ENCODE assay signal across 22 cellular contexts in the genomic region with DNA sequence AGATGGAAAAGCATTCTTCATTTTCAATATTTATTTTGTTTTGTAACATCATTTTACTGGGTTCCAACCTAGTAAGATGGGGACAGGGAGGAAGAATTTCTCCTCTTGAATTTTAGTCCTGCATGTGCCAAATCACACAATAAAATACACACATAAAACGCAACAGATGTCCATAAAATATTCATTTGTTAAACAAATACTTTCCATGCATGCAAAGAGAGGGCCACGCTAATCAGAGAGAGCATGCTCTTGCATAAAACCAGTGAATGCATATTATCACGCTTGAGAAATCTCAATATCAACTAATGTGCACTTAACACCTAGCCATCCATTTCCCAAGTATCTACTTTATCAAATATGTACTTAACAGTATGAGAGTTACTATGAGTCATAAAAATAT.
"Had no signal": no experiment of that assay in that cellular context is flagged by ENCODE, and none has a peak within 500 bp of the region (broad histone marks: within the 10 kb centered on the region; RNA-seq: fewer than 3 reads in every experiment).

No MANE protein-coding gene starts in this region.

- H3K36me3 Mint-ChIP-seq: activated CD4-positive, alpha-beta memory T cell treated with anti-CD3 and anti-CD28 coated beads for 36 hours; activated CD8-positive, alpha-beta memory T cell treated with anti-CD3 and anti-CD28 coated beads, Interleukin-2, amount 10 ng/mL, durations not matched to agents 7 days and 5 days; activated naive CD8-positive, alpha-beta T cell treated with anti-CD3 and anti-CD28 coated beads, Interleukin-2, amount 10 ng/mL, durations not matched to agents 7 days and 5 days had no signal

- H3K27me3 Mint-ChIP-seq: activated B cell treated with CpG ODN at 0.5 μM for 24 hours; activated CD4-positive, alpha-beta memory T cell treated with anti-CD3 and anti-CD28 coated beads for 36 hours; activated CD8-positive, alpha-beta memory T cell treated with anti-CD3 and anti-CD28 coated beads, Interleukin-2, amount 10 ng/mL, durations not matched to agents 7 days and 5 days; activated naive CD8-positive, alpha-beta T cell treated with anti-CD3 and anti-CD28 coated beads, Interleukin-2, amount 10 ng/mL, durations not matched to agents 7 days and 5 days; effector memory CD8-positive, alpha-beta T cell had no signal

- ATAC-seq: activated CD8-positive, alpha-beta memory T cell treated with anti-CD3 and anti-CD28 coated beads, Interleukin-2, amount 10 ng/mL, durations not matched to agents 7 days and 5 days; body of pancreas; effector memory CD8-positive, alpha-beta T cell; left lobe of liver; stimulated activated naive CD8-positive, alpha-beta T cell treated with anti-CD3 and anti-CD28 coated beads, Interleukin-15, amount 100 ng/mL, for 72 hours had no signal

- H3K4me1 Mint-ChIP-seq: activated B cell treated with CpG ODN at 0.5 μM for 24 hours; activated CD8-positive, alpha-beta memory T cell treated with anti-CD3 and anti-CD28 coated beads, Interleukin-2, amount 10 ng/mL, durations not matched to agents 7 days and 5 days; activated naive CD8-positive, alpha-beta T cell treated with anti-CD3 and anti-CD28 coated beads, Interleukin-2, amount 10 ng/mL, durations not matched to agents 7 days and 5 days; stimulated activated naive CD8-positive, alpha-beta T cell treated with anti-CD3 and anti-CD28 coated beads, Interleukin-15, amount 100 ng/mL, for 72 hours had no signal

- H3K4me3 ChIP-seq: body of pancreas, right atrium auricular region, suprapubic skin had no signal

- H3K36me3 ChIP-seq: right atrium auricular region, suprapubic skin had no signal

- DNase-seq: activated B cell treated with CpG ODN at 0.5 μM for 24 hours; activated CD4-positive, alpha-beta memory T cell treated with anti-CD3 and anti-CD28 coated beads for 36 hours; activated CD4-positive, alpha-beta T cell treated with anti-CD3 and anti-CD28 coated beads for 4 hours; activated CD8-positive, alpha-beta memory T cell treated with anti-CD3 and anti-CD28 coated beads, Interleukin-2, amount 10 ng/mL, durations not matched to agents 7 days and 5 days; activated naive CD8-positive, alpha-beta T cell treated with anti-CD3 and anti-CD28 coated beads, Interleukin-2, amount 10 ng/mL, durations not matched to agents 7 days and 5 days; amygdala; body of pancreas; effector memory CD8-positive, alpha-beta T cell; head of caudate nucleus; kidney; occipital lobe; small intestine; stimulated activated CD4-positive, alpha-beta T cell treated with anti-CD3 and anti-CD28 coated beads, Interleukin-15, amount 100 ng/mL, for 24 hours; stimulated activated CD4-positive, alpha-beta T cell treated with anti-CD3 and anti-CD28 coated beads, Interleukin-4, amount 100 ng/mL, for 1 hour; stimulated activated naive CD8-positive, alpha-beta T cell treated with anti-CD3 and anti-CD28 coated beads, Interleukin-15, amount 100 ng/mL, for 72 hours; T-helper 2 cell; trophoblast cell had no signal

- H3K9me3 Mint-ChIP-seq: activated naive CD8-positive, alpha-beta T cell treated with anti-CD3 and anti-CD28 coated beads, Interleukin-2, amount 10 ng/mL, durations not matched to agents 7 days and 5 days; nephron had no signal

- H3K9me3 ChIP-seq: body of pancreas, right atrium auricular region, suprapubic skin had no signal

- H3K27ac ChIP-seq: body of pancreas, right atrium auricular region, suprapubic skin had no signal

- H3K4me3 Mint-ChIP-seq: activated B cell treated with CpG ODN at 0.5 μM for 24 hours; activated CD4-positive, alpha-beta memory T cell treated with anti-CD3 and anti-CD28 coated beads for 36 hours; activated CD8-positive, alpha-beta memory T cell treated with anti-CD3 and anti-CD28 coated beads, Interleukin-2, amount 10 ng/mL, durations not matched to agents 7 days and 5 days; activated naive CD8-positive, alpha-beta T cell treated with anti-CD3 and anti-CD28 coated beads, Interleukin-2, amount 10 ng/mL, durations not matched to agents 7 days and 5 days; effector memory CD8-positive, alpha-beta T cell; mesothelial cell of epicardium; nephron; stimulated activated naive CD8-positive, alpha-beta T cell treated with anti-CD3 and anti-CD28 coated beads, Interleukin-15, amount 100 ng/mL, for 72 hours had no signal

- H3K27ac Mint-ChIP-seq: activated B cell treated with CpG ODN at 0.5 μM for 24 hours; activated CD4-positive, alpha-beta memory T cell treated with anti-CD3 and anti-CD28 coated beads for 36 hours; activated CD8-positive, alpha-beta memory T cell treated with anti-CD3 and anti-CD28 coated beads, Interleukin-2, amount 10 ng/mL, durations not matched to agents 7 days and 5 days; activated naive CD8-positive, alpha-beta T cell treated with anti-CD3 and anti-CD28 coated beads, Interleukin-2, amount 10 ng/mL, durations not matched to agents 7 days and 5 days; effector memory CD8-positive, alpha-beta T cell; mesothelial cell of epicardium; stimulated activated naive CD8-positive, alpha-beta T cell treated with anti-CD3 and anti-CD28 coated beads, Interleukin-15, amount 100 ng/mL, for 72 hours had no signal

- H3K4me1 ChIP-seq: body of pancreas, right atrium auricular region, suprapubic skin had no signal

- H3K27me3 ChIP-seq: body of pancreas, right atrium auricular region, suprapubic skin had no signal
